In the genomic region with DNA sequence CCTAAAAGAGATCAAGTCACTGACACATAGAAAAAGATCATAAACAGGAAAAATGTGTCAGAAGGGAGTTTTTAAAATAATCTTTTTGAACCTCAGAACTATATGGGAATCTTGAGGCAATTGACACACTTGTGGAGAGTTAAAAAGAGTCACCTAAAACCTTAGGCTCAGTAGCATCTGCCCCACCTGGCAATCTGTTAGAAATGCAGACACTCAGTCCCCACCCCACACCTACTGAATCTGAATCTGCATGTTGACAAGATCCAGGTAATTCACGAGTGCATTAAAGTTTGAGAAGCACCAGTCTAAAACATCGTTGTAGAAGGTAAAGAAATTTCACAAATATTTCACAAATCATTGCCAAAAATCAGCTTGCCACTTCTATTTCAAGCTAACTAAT, we compare ENCODE assay signal across 24 cellular contexts.
DNase-seq lines count a peak whose midpoint lies in the region; ATAC-seq and TF ChIP-seq lines count a peak whose summit lies in the region.
"Had no signal": no experiment of that assay in that cellular context is flagged by ENCODE, and none has a peak within 500 bp of the region (broad histone marks: within the 10 kb centered on the region; RNA-seq: fewer than 3 reads in every experiment).

No MANE protein-coding gene starts in this region.

- H3K9me2 ChIP-seq in SK-N-SH: no peaks in the 10 kb centered on the region

- no peak overlapping the region for H3K4me3 Mint-ChIP-seq in activated T-helper 17 cell treated with anti-CD3 and anti-CD28 coated beads, Interleukin-2, amount 50 U/mL, for 72 hours
- H3K4me3 Mint-ChIP-seq: activated T-cell treated with anti-CD3 and anti-CD28 coated beads, Interleukin-2, amount 50 U/mL, for 72 hours; B cell; H9; naive B cell; type B pancreatic cell had no signal

- no peak overlapping the region for H3K14ac ChIP-seq in mesenchymal stem cell (ENCODE audit: low read length in 2 of 2)

- H3K36me3 ChIP-seq in SK-N-SH (replicated peaks in 1 of 2; ENCODE audit: control insufficient read depth in 1 of 2, insufficient read depth in 2 of 2, low read length in 1 of 2) (no peaks in the 10 kb centered on the region), mesenchymal stem cell (ENCODE audit: control insufficient read depth in 1 of 2, insufficient read depth in 2 of 2, low read depth in 1 of 2, low read length in 2 of 2) (no peaks in the 10 kb centered on the region), spleen (no peaks in the 10 kb centered on the region)
- H3K36me3 ChIP-seq: esophagus squamous epithelium, right lobe of liver had no signal

- H3K36me3 Mint-ChIP-seq in activated T-helper 17 cell treated with anti-CD3 and anti-CD28 coated beads, Interleukin-2, amount 50 U/mL, for 72 hours (ENCODE audit: low read depth): no peaks in the 10 kb centered on the region
- H3K36me3 Mint-ChIP-seq: activated naive CD4-positive, alpha-beta T cell treated with anti-CD3 and anti-CD28 coated beads, Interleukin-2, amount 50 U/mL, for 72 hours; naive B cell; type B pancreatic cell had no signal

- peaks cover 8% of the 10 kb centered on the region for H3K9me3 Mint-ChIP-seq in activated T-helper 17 cell treated with anti-CD3 and anti-CD28 coated beads, Interleukin-2, amount 50 U/mL, for 72 hours
- H3K9me3 Mint-ChIP-seq: H9 had no signal

- H3K79me2 ChIP-seq in SK-N-SH (ENCODE audit: insufficient read depth): no peaks in the 10 kb centered on the region
- H3K79me2 ChIP-seq: parathyroid adenoma had no signal

- H3F3A ChIP-seq in SK-N-SH (replicated peaks; ENCODE audit: insufficient read depth): peaks cover 19% of the 10 kb centered on the region

- H3K9ac ChIP-seq in SK-N-SH: no peak overlapping the region
- no peak overlapping the region for H3K9ac ChIP-seq in mesenchymal stem cell (ENCODE audit: low read length)
- H3K9ac ChIP-seq: parathyroid adenoma had no signal

- no peak overlapping the region for H3K27ac Mint-ChIP-seq in activated T-helper 17 cell treated with anti-CD3 and anti-CD28 coated beads, Interleukin-2, amount 50 U/mL, for 72 hours
- H3K27ac Mint-ChIP-seq: activated naive CD4-positive, alpha-beta T cell treated with anti-CD3 and anti-CD28 coated beads, Interleukin-2, amount 50 U/mL, for 72 hours; activated T-cell treated with anti-CD3 and anti-CD28 coated beads, Interleukin-2, amount 50 U/mL, for 72 hours; B cell; H9; naive B cell; type B pancreatic cell had no signal

- H3K4me1 ChIP-seq in SK-N-SH (ENCODE audit: control insufficient read depth in 1 of 2, insufficient read depth in 2 of 2, low read depth in 1 of 2, low read length in 1 of 2) (peaks cover 6 to 21% of the 10 kb centered on the region in 2 experiments; a peak in 3 of 4 replicates), mesenchymal stem cell (ENCODE audit: control insufficient read depth, insufficient read depth, low read depth, low read length) (peaks cover 9% of the 10 kb centered on the region), spleen (no peaks in the 10 kb centered on the region)
- H3K4me1 ChIP-seq: parathyroid adenoma, right lobe of liver had no signal

- H2BK15ac ChIP-seq in mesenchymal stem cell (ENCODE audit: low read depth, poor library complexity, severe bottlenecking): no peak overlapping the region

- TF ChIP-seq EP300 in SK-N-SH (IDR thresholded peaks at IDR 0.05; ENCODE audit: borderline replicate concordance in 1 of 2, low read depth in 1 of 2, low read length in 1 of 2): no peak

- H2BK12ac ChIP-seq in mesenchymal stem cell (ENCODE audit: low read length in 2 of 2): peak overlapping the region in 1 of 2 experiments; percentile 99

- TF ChIP-seq RAD21 in SK-N-SH (IDR thresholded peaks at IDR 0.05; ENCODE audit: low read length): no peak

- ATAC-seq in SK-N-SH treated with all-trans-retinoic acid at 6 μM for 48 hours (no peak), GM19463 (IDR thresholded peaks at IDR 0.05; ENCODE audit: unreplicated experiment) (no peak)
- no peak for ATAC-seq in activated T-helper 17 cell treated with anti-CD3 and anti-CD28 coated beads, Interleukin-2, amount 50 U/mL, for 72 hours (replicated peaks)
- ATAC-seq: activated naive CD4-positive, alpha-beta T cell treated with anti-CD3 and anti-CD28 coated beads, Interleukin-2, amount 50 U/mL, for 72 hours; activated T-cell treated with anti-CD3 and anti-CD28 coated beads, Interleukin-2, amount 50 U/mL, for 72 hours had no signal

- H3K27me3 ChIP-seq in SK-N-SH (ENCODE audit: insufficient read depth) (no peaks in the 10 kb centered on the region), mesenchymal stem cell (ENCODE audit: control insufficient read depth in 1 of 2, insufficient read depth in 1 of 2, low read length in 2 of 2) (no peaks in the 10 kb centered on the region), spleen (replicated peaks in 1 of 7) (no peaks in the 10 kb centered on the region)
- H3K27me3 ChIP-seq: esophagus squamous epithelium, right lobe of liver had no signal

- no peak overlapping the region for H2BK5ac ChIP-seq in mesenchymal stem cell (ENCODE audit: low read depth, low read length, poor library complexity, severe bottlenecking)

- peak overlapping the region; percentile 39 to 98 for H3K4ac ChIP-seq in mesenchymal stem cell (ENCODE audit: low read depth in 1 of 2, low read length in 2 of 2)

- H3K4me3 ChIP-seq in SK-N-SH (ENCODE audit: low read depth in 2 of 2, low read length in 1 of 2): no peak overlapping the region
- no peak overlapping the region for H3K4me3 ChIP-seq in mesenchymal stem cell (ENCODE audit: insufficient read depth in 1 of 2, low read depth in 1 of 2, low read length in 2 of 2)
- no peak overlapping the region for H3K4me3 ChIP-seq in spleen
- H3K4me3 ChIP-seq: esophagus squamous epithelium, lung, right lobe of liver had no signal

- H3K4me2 ChIP-seq in SK-N-SH (no peak overlapping the region), mesenchymal stem cell (ENCODE audit: low read length, poor library complexity, severe bottlenecking) (no peak overlapping the region)

- H3K27ac ChIP-seq in SK-N-SH (ENCODE audit: low read depth in 2 of 2, low read length in 1 of 2) (peak overlapping the region; percentile 44 to 53; a peak in 3 of 4 replicates), mesenchymal stem cell (ENCODE audit: low read length, poor library complexity, severe bottlenecking) (peak overlapping the region; percentile 5), spleen (peak overlapping the region in 5 of 8 donors; percentile 3 to 22 (median 15))
- H3K27ac ChIP-seq: esophagus squamous epithelium, parathyroid adenoma, right lobe of liver had no signal

- no peaks in the 10 kb centered on the region for H3K79me1 ChIP-seq in mesenchymal stem cell (replicated peaks; ENCODE audit: low read length, poor library complexity, severe bottlenecking)

- peak overlapping the region; percentile 84 for H2AK5ac ChIP-seq in mesenchymal stem cell (ENCODE audit: low read length, severe bottlenecking)

- H3K18ac ChIP-seq in mesenchymal stem cell (ENCODE audit: low read depth in 1 of 2, low read length in 2 of 2): peak overlapping the region; percentile 23 to 70

- WGBS in SK-N-SH (ENCODE audit: low lambda C conversion rate): 92% methylated on average over 2 of the region's 2 CpGs
- 82% methylated on average over 2 of the region's 2 CpGs for WGBS in mesenchymal stem cell
- WGBS in spleen, 5 donors: 59 to 76% (median 70%) methylated on average over 2 of the region's 2 CpGs

- peak overlapping the region; percentile 5 for H4K8ac ChIP-seq in mesenchymal stem cell (ENCODE audit: low read length)

- no peaks in the 10 kb centered on the region for H3K4me1 Mint-ChIP-seq in activated T-helper 17 cell treated with anti-CD3 and anti-CD28 coated beads, Interleukin-2, amount 50 U/mL, for 72 hours
- H3K4me1 Mint-ChIP-seq: B cell, naive B cell had no signal

- DNase-seq in SK-N-SH (no peak), astrocyte of the hippocampus (ENCODE audit: low read depth, low spot score) (peak; percentile 22), mesenchymal stem cell (no peak), spleen (no peak), hippocampal formation (lab: John Stamatoyannopoulos, UW) (no peak)
- DNase-seq: 8988T; activated CD4-positive, alpha-beta T cell treated with anti-CD3 and anti-CD28 coated beads for 4 hours; activated T-cell treated with anti-CD3 and anti-CD28 coated beads, Interleukin-2, amount 50 U/mL, for 72 hours; effector CD8-positive, alpha-beta T cell; esophagus squamous epithelium; H9; KG1; naive B cell; NCI-H146; NCI-H524 treated with DMSO at 0.1 percent for 48 hours; right lobe of liver had no signal

- no peak overlapping the region for H3K23ac ChIP-seq in mesenchymal stem cell (ENCODE audit: low read length in 2 of 2)

- TF ChIP-seq POLR2A in spleen (IDR thresholded peaks at IDR 0.05): no peak

- H2AFZ ChIP-seq in SK-N-SH (ENCODE audit: low read depth) (no peak overlapping the region), mesenchymal stem cell (ENCODE audit: low read depth, low read length) (no peak overlapping the region)
- H2AFZ ChIP-seq: parathyroid adenoma had no signal

- no peaks in the 10 kb centered on the region for H4K20me1 ChIP-seq in SK-N-SH (ENCODE audit: insufficient read depth)

- intact Hi-C loops in spleen (cut with DNase I; ENCODE audit: low total_unique reads): no loop called here

- CTCF ChIA-PET in SK-N-SH (lab: Yijun Ruan, JAX): no interaction called here

- TF ChIP-seq CTCF in SK-N-SH (IDR thresholded peaks at IDR 0.05) (no peak), spleen (IDR thresholded peaks at IDR 0.05 in 8 of 11, conservative IDR thresholded peaks at IDR 0.05 in 3 of 11) (no peak)

- POLR2A ChIA-PET in SK-N-SH (lab: Yijun Ruan, JAX): no interaction called here

- no peak overlapping the region for H2BK120ac ChIP-seq in mesenchymal stem cell (ENCODE audit: low read depth, low read length)

- H3K9me3 ChIP-seq in SK-N-SH: no peaks in the 10 kb centered on the region
- H3K9me3 ChIP-seq in mesenchymal stem cell (ENCODE audit: control insufficient read depth, low read length): no peaks in the 10 kb centered on the region
- no peaks in the 10 kb centered on the region for H3K9me3 ChIP-seq in spleen
- H3K9me3 ChIP-seq: esophagus squamous epithelium, right lobe of liver had no signal

- no peaks in the 10 kb centered on the region for H3K27me3 Mint-ChIP-seq in activated T-helper 17 cell treated with anti-CD3 and anti-CD28 coated beads, Interleukin-2, amount 50 U/mL, for 72 hours
- H3K27me3 Mint-ChIP-seq: B cell, naive B cell had no signal

- no peak overlapping the region for H4K91ac ChIP-seq in mesenchymal stem cell (ENCODE audit: low read length)

TF ChIP-seq in SK-N-SH, 30 proteins besides CTCF, POLR2A, EP300 and RAD21 (continues in another document):
- TF ChIP-seq ELF1 (IDR thresholded peaks at IDR 0.05): no peak

TF ChIP-seq in SK-N-SH treated with all-trans-retinoic acid at 6 μM for 48 hours, 23 proteins besides CTCF, POLR2A, EP300 and RAD21:
- no peak for TF ChIP-seq ZNF8 (CRISPR knock-in tag; IDR thresholded peaks at IDR 0.05)
TF ChIP-seq in SK-N-SH treated with all-trans-retinoic acid at 6 μM for 48 hours: peak in this region for 0.
